Comparison of ENCODE assay signal across 8 cellular contexts in genomic region chr1:236282159-236282716, GRCh38. TPM values are rescaled to one million over a fixed set of nuclear protein-coding genes. Genes with fewer than 3 reads are reported as not detected.
A peak's percentile ranks its signal among the peaks of the same experiment; 100 is the strongest.
DNase-seq lines count a peak whose midpoint lies in the region; ATAC-seq and TF ChIP-seq lines count a peak whose summit lies in the region.

No MANE protein-coding gene starts in this region.

- peaks cover 29% of the 10 kb centered on the region for H3K27me3 Mint-ChIP-seq in chondrocyte (ENCODE audit: low read depth)
- peaks cover 7 to 20% of the 10 kb centered on the region in 2 donors for H3K27me3 Mint-ChIP-seq in natural killer cell treated with Interleukin-12 subunit alpha and Interleukin-12 subunit beta and Interleukin-15 and Interleukin-18, amount 100 ng/mL, for 72 hours

- no peaks in the 10 kb centered on the region for H3K9me3 Mint-ChIP-seq in chondrocyte (ENCODE audit: low read depth)
- H3K9me3 Mint-ChIP-seq in natural killer cell treated with Interleukin-12 subunit alpha and Interleukin-12 subunit beta and Interleukin-15 and Interleukin-18, amount 100 ng/mL, for 72 hours: peaks cover 3% of the 10 kb centered on the region

- peak; percentile 22 for DNase-seq in RKO (ENCODE audit: low spot score)
- no peak for DNase-seq in chondrocyte (ENCODE audit: low spot score)
- DNase-seq in natural killer cell treated with Interleukin-12 subunit alpha and Interleukin-12 subunit beta and Interleukin-15 and Interleukin-18, amount 100 ng/mL, for 72 hours (ENCODE audit: low spot score): no peak
- no peak for DNase-seq in cerebellar cortex (ENCODE audit: low spot score)
- DNase-seq in NCI-H1417 (lab: John Stamatoyannopoulos, UW): no peak
- DNase-seq in cerebellum (ENCODE audit: low spot score): no peak

- TF ChIP-seq CTCF in chondrocyte (IDR thresholded peaks at IDR 0.05): no peak

- peaks cover 9% of the 10 kb centered on the region for H3K4me1 Mint-ChIP-seq in chondrocyte (ENCODE audit: low read depth)
- peaks cover 35 to 44% of the 10 kb centered on the region in 2 donors for H3K4me1 Mint-ChIP-seq in natural killer cell treated with Interleukin-12 subunit alpha and Interleukin-12 subunit beta and Interleukin-15 and Interleukin-18, amount 100 ng/mL, for 72 hours (ENCODE audit: low read depth in 2 of 2)

- peak overlapping the region; percentile 85 for H3K4me3 Mint-ChIP-seq in chondrocyte (ENCODE audit: unreplicated experiment)
- peak overlapping the region; percentile 85 for H3K4me3 Mint-ChIP-seq in natural killer cell treated with Interleukin-12 subunit alpha and Interleukin-12 subunit beta and Interleukin-15 and Interleukin-18, amount 100 ng/mL, for 72 hours

- H3K36me3 Mint-ChIP-seq in chondrocyte (ENCODE audit: low read depth): no peaks in the 10 kb centered on the region
- no peaks in the 10 kb centered on the region for H3K36me3 Mint-ChIP-seq in natural killer cell treated with Interleukin-12 subunit alpha and Interleukin-12 subunit beta and Interleukin-15 and Interleukin-18, amount 100 ng/mL, for 72 hours

- ATAC-seq in GM18508 (IDR thresholded peaks at IDR 0.05; ENCODE audit: insufficient read depth, unreplicated experiment) (peak; percentile 0), HG02588 (IDR thresholded peaks at IDR 0.05; ENCODE audit: unreplicated experiment) (peak; percentile 4)
- ATAC-seq in natural killer cell treated with Interleukin-12 subunit alpha and Interleukin-12 subunit beta and Interleukin-15 and Interleukin-18, amount 100 ng/mL, for 72 hours: peak in 1 of 2 donors; percentile 1

- no peak overlapping the region for H3K27ac Mint-ChIP-seq in chondrocyte (ENCODE audit: unreplicated experiment)
- peak overlapping the region; percentile 11 to 34 for H3K27ac Mint-ChIP-seq in natural killer cell treated with Interleukin-12 subunit alpha and Interleukin-12 subunit beta and Interleukin-15 and Interleukin-18, amount 100 ng/mL, for 72 hours

RNA-seq across cellular contexts. Expression of gene ERO1B, which starts 0.5 kb away (rescaled TPM):
- total RNA-seq in chondrocyte (2.4 to 3.3 TPM (median 3.1 TPM) in 3 replicates), cerebellum (10.6 TPM)
- total RNA-seq in natural killer cell treated with Interleukin-12 subunit alpha and Interleukin-12 subunit beta and Interleukin-15 and Interleukin-18, amount 100 ng/mL, for 72 hours: 10 to 100 TPM in 1 of 2 donors, 1 to 10 TPM in 1; 7.3 to 14.3 TPM
